In the genomic region with DNA sequence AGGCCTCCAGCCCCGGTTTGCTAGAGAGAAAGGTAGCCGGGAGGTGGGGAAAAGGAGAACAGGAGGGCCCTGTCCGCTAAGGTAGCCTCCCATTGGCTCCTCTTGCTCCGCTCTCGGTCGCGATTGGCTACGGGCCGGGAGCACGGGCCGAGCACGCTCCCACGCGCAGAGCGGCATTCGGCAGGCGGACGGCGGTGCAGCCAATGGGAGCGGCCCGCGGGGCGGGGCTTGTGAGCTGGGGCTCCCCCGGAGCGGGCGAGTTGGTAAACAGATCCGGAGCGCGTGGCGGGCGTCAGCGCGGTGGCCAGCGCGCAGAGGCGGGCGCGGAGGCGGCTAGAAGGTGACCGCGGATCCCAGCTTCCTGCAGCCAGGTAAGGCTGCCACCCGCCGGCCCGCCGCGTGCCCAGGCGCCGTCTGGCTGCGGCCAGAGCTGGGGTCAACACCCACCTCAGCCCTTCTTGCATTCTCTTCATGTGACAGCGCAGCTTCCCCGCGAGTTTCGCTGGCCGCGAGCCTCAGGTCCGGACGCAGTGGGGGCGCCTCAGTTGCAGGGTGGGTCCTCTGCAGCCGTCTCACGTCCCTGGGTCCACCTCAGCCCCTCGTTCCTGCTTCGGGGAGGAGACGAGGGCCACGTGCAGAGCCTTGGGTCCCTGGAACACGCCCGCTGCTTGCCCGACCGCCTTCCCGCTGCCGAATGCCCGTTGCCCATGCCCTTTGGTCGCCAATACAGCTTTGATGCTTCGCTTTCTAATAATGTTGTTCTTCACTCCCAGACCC, we compare ENCODE assay signal across 8 cellular contexts. TPM values are rescaled to one million over a fixed set of nuclear protein-coding genes. Genes with fewer than 3 reads are reported as not detected.
DNase-seq lines count a peak whose midpoint lies in the region; TF ChIP-seq lines count a peak whose summit lies in the region.

A gene (plus strand): TSS at position 266 of the 777 bp plus-strand sequence. CDS start 21,092 bp downstream, outside the sequence.

- no peak for TF ChIP-seq POLR2A in esophagus squamous epithelium (IDR thresholded peaks at IDR 0.05)

- TF ChIP-seq CTCF in esophagus squamous epithelium (IDR thresholded peaks at IDR 0.05), result no peak

- H3K4me1 ChIP-seq in esophagus squamous epithelium (peaks cover 20 to 63% (median 31%) of the 10 kb centered on the region in 3 donors), muscle layer of duodenum (ENCODE audit: control insufficient read depth in 1 of 2, insufficient read depth in 2 of 2, low read length in 2 of 2) (peaks cover 27 to 29% of the 10 kb centered on the region in 2 donors)

- peak; percentile 99 for DNase-seq in DMS53 treated with DMSO at 0.1 percent for 48 hours (lab: John Stamatoyannopoulos, UW; ENCODE audit: unreplicated experiment)
- peak; percentile 100 for DNase-seq in GOT3 (lab: John Stamatoyannopoulos, UW)
- DNase-seq in LHCN-M2 (ENCODE audit: low read depth), result peak; percentile 99
- DNase-seq in RPMI7951 (ENCODE audit: low read depth), result peak; percentile 99
- peak; percentile 100 for DNase-seq in activated T-helper 1 cell treated with anti-CD3 and anti-CD28 coated beads, Interleukin-12 subunit alpha, Interleukin-12 subunit beta, Interleukin-2, Interleukin-4 antibody, amounts not matched to agents 30 ng/mL and 10 ng/mL and 1 ng/mL, durations not matched to agents 14 hours and 24 hours and 36 hours (ENCODE audit: low spot score)
- peak; percentile 96 for DNase-seq in esophagus squamous epithelium (lab: John Stamatoyannopoulos, UW)
- peak; percentile 95 for DNase-seq in stimulated activated CD8-positive, alpha-beta memory T cell treated with anti-CD3 and anti-CD28 coated beads, Interleukin-7, amount 100 ng/mL, for 24 hours (ENCODE audit: low read depth)

- no peaks in the 10 kb centered on the region for H3K27me3 Mint-ChIP-seq in activated T-helper 1 cell treated with anti-CD3 and anti-CD28 coated beads, Interleukin-12 subunit alpha, Interleukin-12 subunit beta, Interleukin-2, Interleukin-4 antibody, amounts not matched to agents 30 ng/mL and 10 ng/mL and 1 ng/mL, durations not matched to agents 14 hours and 24 hours and 36 hours (ENCODE audit: insufficient read depth)

- H3K4me3 Mint-ChIP-seq in activated T-helper 1 cell treated with anti-CD3 and anti-CD28 coated beads, Interleukin-12 subunit alpha, Interleukin-12 subunit beta, Interleukin-2, Interleukin-4 antibody, amounts not matched to agents 30 ng/mL and 10 ng/mL and 1 ng/mL, durations not matched to agents 14 hours and 24 hours and 36 hours, result peak within 1 kb of the TSS; percentile 89

- peaks cover 4% of the 10 kb centered on the region for H3K9me3 Mint-ChIP-seq in activated T-helper 1 cell treated with anti-CD3 and anti-CD28 coated beads, Interleukin-12 subunit alpha, Interleukin-12 subunit beta, Interleukin-2, Interleukin-4 antibody, amounts not matched to agents 30 ng/mL and 10 ng/mL and 1 ng/mL, durations not matched to agents 14 hours and 24 hours and 36 hours

- H3K27ac ChIP-seq in esophagus squamous epithelium (peak within 1 kb of the TSS; percentile 95 to 99 (median 96)), muscle layer of duodenum (ENCODE audit: low read length) (peak within 1 kb of the TSS; percentile 96)

- WGBS in esophagus squamous epithelium, 2 donors, result 0% methylated on average over 21 to 23 of the region's 73 CpGs

- H3K27me3 ChIP-seq in esophagus squamous epithelium (no peaks in the 10 kb centered on the region), muscle layer of duodenum (ENCODE audit: low read depth, low read length) (no peaks in the 10 kb centered on the region)

- intact Hi-C loops in activated T-helper 1 cell treated with anti-CD3 and anti-CD28 coated beads, Interleukin-12 subunit alpha, Interleukin-12 subunit beta, Interleukin-2, Interleukin-4 antibody, amounts not matched to agents 30 ng/mL and 10 ng/mL and 1 ng/mL, durations not matched to agents 14 hours and 24 hours and 36 hours (cut with micrococcal nuclease), result loop anchor here (1.0 to 10.0 kb wide), 11 partner anchors 25 to 878 kb away; a partner anchor contains a TSS
- intact Hi-C loops in esophagus squamous epithelium (cut with DNase I), result no loop called here

- peak within 1 kb of the TSS; percentile 97 for H3K27ac Mint-ChIP-seq in activated T-helper 1 cell treated with anti-CD3 and anti-CD28 coated beads, Interleukin-12 subunit alpha, Interleukin-12 subunit beta, Interleukin-2, Interleukin-4 antibody, amounts not matched to agents 30 ng/mL and 10 ng/mL and 1 ng/mL, durations not matched to agents 14 hours and 24 hours and 36 hours

- H3K4me1 Mint-ChIP-seq in activated T-helper 1 cell treated with anti-CD3 and anti-CD28 coated beads, Interleukin-12 subunit alpha, Interleukin-12 subunit beta, Interleukin-2, Interleukin-4 antibody, amounts not matched to agents 30 ng/mL and 10 ng/mL and 1 ng/mL, durations not matched to agents 14 hours and 24 hours and 36 hours (ENCODE audit: low read depth), result peaks cover 41% of the 10 kb centered on the region

- H3K36me3 Mint-ChIP-seq in activated T-helper 1 cell treated with anti-CD3 and anti-CD28 coated beads, Interleukin-12 subunit alpha, Interleukin-12 subunit beta, Interleukin-2, Interleukin-4 antibody, amounts not matched to agents 30 ng/mL and 10 ng/mL and 1 ng/mL, durations not matched to agents 14 hours and 24 hours and 36 hours (ENCODE audit: low read depth), result peaks cover 4% of the 10 kb centered on the region

- peak within 1 kb of the TSS; percentile 83 to 92 (median 88) for H3K4me3 ChIP-seq in esophagus squamous epithelium
- peak within 1 kb of the TSS; percentile 85 to 97 for H3K4me3 ChIP-seq in muscle layer of duodenum (ENCODE audit: low read depth in 1 of 2, low read length in 2 of 2)

- H3K36me3 ChIP-seq in esophagus squamous epithelium (no peaks in the 10 kb centered on the region), muscle layer of duodenum (ENCODE audit: control insufficient read depth in 1 of 2, insufficient read depth in 2 of 2, low read length in 2 of 2) (peaks cover 0 to 6% of the 10 kb centered on the region in 2 donors)

- H3K9me3 ChIP-seq in esophagus squamous epithelium (peaks cover 0 to under 1% (median under 1%) of the 10 kb centered on the region in 3 donors), muscle layer of duodenum (ENCODE audit: control insufficient read depth in 1 of 2, low read length in 2 of 2) (peaks cover 0 to 2% of the 10 kb centered on the region in 2 donors)

RNA-seq across cellular contexts. Expression of the gene that starts here (rescaled TPM):
- total RNA-seq in LHCN-M2 (2014; rRNA removed) (6.3 and 8.7 TPM in 2 replicates), esophagus squamous epithelium (10 to 100 TPM in 3 of 4 donors, 1 to 10 TPM in 1; 9.3 to 37.8 (median 16.9) TPM)
- polyA plus RNA-seq in LHCN-M2 (2012), result 3.0 TPM
- total RNA-seq in RPMI7951 (2014; rRNA removed; shearing (Covaris generic)), result 8.4 and 8.9 TPM in 2 replicates
- 33.1 and 33.8 TPM in 2 replicates for total RNA-seq in activated T-helper 1 cell treated with anti-CD3 and anti-CD28 coated beads, Interleukin-12 subunit alpha, Interleukin-12 subunit beta, Interleukin-2, Interleukin-4 antibody, amounts not matched to agents 30 ng/mL and 10 ng/mL and 1 ng/mL, durations not matched to agents 14 hours and 24 hours and 36 hours

Comparison
In these comparisons a context has a peak if more than half of its experiments do, and no peak if none do; other contexts are left out.
1. Peak in every context shown above with its lines: DNase-seq, H3K4me3 ChIP-seq and H3K27ac ChIP-seq.